ENCODE assay signal across 9 cellular contexts in genomic region chr3:56347219-56347871, GRCh38.
A peak's percentile ranks its signal among the peaks of the same experiment; 100 is the strongest.
DNase-seq lines count a peak whose midpoint lies in the region; ATAC-seq and TF ChIP-seq lines count a peak whose summit lies in the region.
"Had no signal": no experiment of that assay in that cellular context is flagged by ENCODE, and none has a peak within 500 bp of the region (broad histone marks: within the 10 kb centered on the region; RNA-seq: fewer than 3 reads in every experiment).

No MANE protein-coding gene starts in this region.

- ATAC-seq in activated naive CD8-positive, alpha-beta T cell treated with anti-CD3 and anti-CD28 coated beads, Interleukin-2, amount 10 ng/mL, durations not matched to agents 7 days and 5 days (ENCODE audit: low read depth): no peak
- no peak for ATAC-seq in T-helper 17 cell

- WGBS in mesendoderm (ENCODE audit: extremely low coverage, insufficient coverage, low lambda C conversion rate): no CpG with 5 or more reads among the region's 5 CpGs

- no peak overlapping the region for H3K56ac ChIP-seq in mesendoderm (ENCODE audit: low read length)

- H3K4me2 ChIP-seq in mesendoderm (ENCODE audit: low read length): no peak overlapping the region

- peak; percentile 25 for DNase-seq in NCI-H2029 (lab: John Stamatoyannopoulos, UW)
- DNase-seq in NCI-H2029 treated with DMSO at 0.1 percent for 48 hours (lab: John Stamatoyannopoulos, UW): no peak
- DNase-seq in LNCaP clone FGC (ENCODE audit: low read depth): no peak
- DNase-seq in activated naive CD8-positive, alpha-beta T cell treated with anti-CD3 and anti-CD28 coated beads, Interleukin-2, amount 10 ng/mL, durations not matched to agents 7 days and 5 days: peak; percentile 32
- DNase-seq in mesendoderm: peak; percentile 89
- DNase-seq in activated gamma-delta T cell (lab: John Stamatoyannopoulos, UW): no peak
- no peak for DNase-seq in T-helper 17 cell
- no peak for DNase-seq in DMS153 (lab: John Stamatoyannopoulos, UW)

- H3K4me3 ChIP-seq in LNCaP clone FGC (ENCODE audit: low read depth, low read length) (no peak overlapping the region), mesendoderm (ENCODE audit: low read length) (no peak overlapping the region)

- H2BK15ac ChIP-seq in mesendoderm (replicated peaks; ENCODE audit: low read depth): no peak overlapping the region

- peaks cover 9% of the 10 kb centered on the region for H3K27me3 Mint-ChIP-seq in activated naive CD8-positive, alpha-beta T cell treated with anti-CD3 and anti-CD28 coated beads, Interleukin-2, amount 10 ng/mL, durations not matched to agents 7 days and 5 days
- peaks cover 15% of the 10 kb centered on the region for H3K27me3 Mint-ChIP-seq in T-helper 17 cell

- H3K27ac ChIP-seq in mesendoderm (ENCODE audit: low read depth, low read length): no peak overlapping the region

- H3K27me3 ChIP-seq in mesendoderm (ENCODE audit: insufficient read depth, low read length, poor library complexity): no peaks in the 10 kb centered on the region

- H3K27ac Mint-ChIP-seq in activated naive CD8-positive, alpha-beta T cell treated with anti-CD3 and anti-CD28 coated beads, Interleukin-2, amount 10 ng/mL, durations not matched to agents 7 days and 5 days: no peak overlapping the region
- H3K27ac Mint-ChIP-seq in T-helper 17 cell: no peak overlapping the region
- H3K27ac Mint-ChIP-seq: B cell had no signal

- no peak overlapping the region for H3K4ac ChIP-seq in mesendoderm (ENCODE audit: low read depth, low read length)

- H4K5ac ChIP-seq in mesendoderm (ENCODE audit: low read length): no peak overlapping the region

- no peak overlapping the region for H2BK120ac ChIP-seq in mesendoderm (ENCODE audit: low read depth, low read length)

- no peak overlapping the region for H3K4me3 Mint-ChIP-seq in activated naive CD8-positive, alpha-beta T cell treated with anti-CD3 and anti-CD28 coated beads, Interleukin-2, amount 10 ng/mL, durations not matched to agents 7 days and 5 days
- no peak overlapping the region for H3K4me3 Mint-ChIP-seq in T-helper 17 cell
- H3K4me3 Mint-ChIP-seq: B cell had no signal

- H4K8ac ChIP-seq in mesendoderm (ENCODE audit: low read depth, low read length): no peak overlapping the region

- POLR2A ChIA-PET in activated naive CD8-positive, alpha-beta T cell treated with anti-CD3 and anti-CD28 coated beads, Interleukin-2, amount 10 ng/mL, durations not matched to agents 7 days and 5 days (lab: Charles Lee): no interaction called here

- H3K36me3 ChIP-seq in mesendoderm (ENCODE audit: control insufficient read depth, insufficient read depth, low read length): no peaks in the 10 kb centered on the region

- H3K36me3 Mint-ChIP-seq in activated naive CD8-positive, alpha-beta T cell treated with anti-CD3 and anti-CD28 coated beads, Interleukin-2, amount 10 ng/mL, durations not matched to agents 7 days and 5 days: no peaks in the 10 kb centered on the region
- no peaks in the 10 kb centered on the region for H3K36me3 Mint-ChIP-seq in T-helper 17 cell (ENCODE audit: low read depth)

- H3K9me3 ChIP-seq in T-helper 17 cell (ENCODE audit: control insufficient read depth, low read length, poor library complexity, severe bottlenecking): no peaks in the 10 kb centered on the region

- no peak overlapping the region for H3K23ac ChIP-seq in mesendoderm (ENCODE audit: low read length)

- H3K18ac ChIP-seq in mesendoderm (ENCODE audit: low read length): no peak overlapping the region

- peak; percentile 47 for TF ChIP-seq CTCF in LNCaP clone FGC (IDR thresholded peaks at IDR 0.05; ENCODE audit: control insufficient read depth, extremely low read depth, insufficient read depth)

- no peaks in the 10 kb centered on the region for H3K4me1 Mint-ChIP-seq in activated naive CD8-positive, alpha-beta T cell treated with anti-CD3 and anti-CD28 coated beads, Interleukin-2, amount 10 ng/mL, durations not matched to agents 7 days and 5 days
- H3K4me1 Mint-ChIP-seq in T-helper 17 cell: no peaks in the 10 kb centered on the region
- H3K4me1 Mint-ChIP-seq: B cell had no signal

- no peaks in the 10 kb centered on the region for H3K79me2 ChIP-seq in mesendoderm (ENCODE audit: control insufficient read depth, insufficient read depth, low read length)

- H2BK5ac ChIP-seq in mesendoderm (ENCODE audit: low read length): no peak overlapping the region

- no peaks in the 10 kb centered on the region for H3K9me3 Mint-ChIP-seq in activated naive CD8-positive, alpha-beta T cell treated with anti-CD3 and anti-CD28 coated beads, Interleukin-2, amount 10 ng/mL, durations not matched to agents 7 days and 5 days

- no peak overlapping the region for H2AK5ac ChIP-seq in mesendoderm (ENCODE audit: low read length)

- H3K79me1 ChIP-seq in mesendoderm (ENCODE audit: low read length): no peaks in the 10 kb centered on the region

- H3K9ac ChIP-seq in mesendoderm (ENCODE audit: low read length): no peak overlapping the region

- H3K4me1 ChIP-seq in mesendoderm (ENCODE audit: control insufficient read depth, low read depth, low read length): no peaks in the 10 kb centered on the region

Comparison
In these comparisons a context has a peak if more than half of its experiments do, and no peak if none do; other contexts are left out.
1. DNase-seq: peak in NCI-H2029 (single experiment), activated naive CD8-positive, alpha-beta T cell treated with anti-CD3 and anti-CD28 coated beads, Interleukin-2, amount 10 ng/mL, durations not matched to agents 7 days and 5 days (single experiment) and mesendoderm (single experiment); none in NCI-H2029 treated with DMSO at 0.1 percent for 48 hours (single experiment), LNCaP clone FGC (single experiment), activated gamma-delta T cell (single experiment), T-helper 17 cell (0 of 3) and DMS153 (single experiment).